16 cellular contexts compared by ENCODE assay signal in genomic region chr12:51961834-51962233, GRCh38. TPM values are rescaled to one million over a fixed set of nuclear protein-coding genes. Genes with fewer than 3 reads are reported as not detected.
DNase-seq lines count a peak whose midpoint lies in the region; ATAC-seq and TF ChIP-seq lines count a peak whose summit lies in the region.
"Had no signal": no experiment of that assay in that cellular context is flagged by ENCODE, and none has a peak within 500 bp of the region (broad histone marks: within the 10 kb centered on the region; RNA-seq: fewer than 3 reads in every experiment).

No MANE protein-coding gene starts in this region.

- CTCF ChIA-PET in HEK293 (lab: Yijun Ruan, JAX), result interaction anchor here (0.6 to 3.7 kb wide), 13 partner anchors 9 to 161 kb away, joined by 3 to 49 read pairs (median 4); no protein-coding TSS in a partner anchor
- CTCF ChIA-PET in Panc1 (lab: Charles Lee), result interaction anchor here (1.0 kb wide), 1 partner anchor 9 kb away, joined by 7 read pairs; no protein-coding TSS in a partner anchor

- intact Hi-C loops in Panc1 (cut with micrococcal nuclease; ENCODE audit: unreplicated experiment), result no loop called here
- intact Hi-C loops in stomach (cut with DNase I; ENCODE audit: low total_unique reads), result no loop called here

- POLR2A ChIA-PET in HEK293 (lab: Yijun Ruan, JAX) (no interaction called here), Panc1 (lab: Charles Lee) (interaction anchor here (0.8 kb wide), 1 partner anchor 40 kb away, joined by 3 read pairs; no protein-coding TSS in a partner anchor)

- in situ Hi-C loops in Panc1 (cut with HindIII; ENCODE audit: low pct_unique_long_range_greater_than_20kb, low sequenced_read_pairs), result no loop called here

- no peak for TF ChIP-seq EP300 in stomach (IDR thresholded peaks at IDR 0.05)

- no peaks in the 10 kb centered on the region for H3K9me3 ChIP-seq in HEK293 (ENCODE audit: control insufficient read depth, insufficient read depth, low read depth, low read length)
- H3K9me3 ChIP-seq in Panc1 (ENCODE audit: control insufficient read depth, insufficient read depth, low read depth, low read length), result no peaks in the 10 kb centered on the region
- H3K9me3 ChIP-seq in stomach, result no peaks in the 10 kb centered on the region

- TF ChIP-seq CTCF in HEK293 (tag by site-specific recombination; IDR thresholded peaks at IDR 0.05) (no peak), Panc1 (IDR thresholded peaks at IDR 0.05) (no peak), stomach (IDR thresholded peaks at IDR 0.05) (no peak)

- H3K27ac ChIP-seq in HEK293 (ENCODE audit: extremely low read depth, low read depth, low read length) (no peak overlapping the region), Panc1 (ENCODE audit: low read length) (no peak overlapping the region; the same call in 1 of the 2 replicates), stomach (peak overlapping the region; percentile 0 to 65 (median 15))
- H3K27ac ChIP-seq: WERI-Rb-1 had no signal

- H3K36me3 ChIP-seq in HEK293 (ENCODE audit: control insufficient read depth in 2 of 2, insufficient read depth in 1 of 2, low read length in 2 of 2) (peaks cover 16 to 24% of the 10 kb centered on the region in 2 experiments), Panc1 (ENCODE audit: control insufficient read depth, insufficient read depth, low read length) (no peaks in the 10 kb centered on the region), stomach (peaks cover 0 to 13% (median 9%) of the 10 kb centered on the region in 4 donors)

- H3K4me1 ChIP-seq in HEK293 (ENCODE audit: control insufficient read depth, insufficient read depth, low read length), result peaks cover 3% of the 10 kb centered on the region; the same call in 1 of the 2 replicates
- peaks cover 25% of the 10 kb centered on the region for H3K4me1 ChIP-seq in Panc1 (ENCODE audit: control insufficient read depth, insufficient read depth, low read length)
- peaks cover 31 to 61% (median 53%) of the 10 kb centered on the region in 4 donors for H3K4me1 ChIP-seq in stomach

- H3K27me3 ChIP-seq in Panc1 (ENCODE audit: control insufficient read depth, insufficient read depth, low read length) (no peaks in the 10 kb centered on the region), stomach (no peaks in the 10 kb centered on the region)

- no peak overlapping the region for H3K4me3 ChIP-seq in HEK293 (ENCODE audit: low read depth, low read length)
- H3K4me3 ChIP-seq in Panc1 (ENCODE audit: low read depth in 2 of 2, low read length in 2 of 2), result no peak overlapping the region
- no peak overlapping the region for H3K4me3 ChIP-seq in stomach
- H3K4me3 ChIP-seq: lung had no signal

- DNase-seq in Panc1 (ENCODE audit: low read depth, low spot score) (no peak), foreskin melanocyte (peak; percentile 21), stomach (no peak), DMS 273 (lab: John Stamatoyannopoulos, UW; ENCODE audit: unreplicated experiment) (no peak), COR-L47 (lab: John Stamatoyannopoulos, UW) (no peak)
- DNase-seq: activated CD8-positive, alpha-beta memory T cell treated with anti-CD3 and anti-CD28 coated beads, Interleukin-2, amount 10 ng/mL, durations not matched to agents 7 days and 5 days; CD8-positive, alpha-beta memory T cell; cerebellar nuclear complex; erythroblast; NCI-H2107; stimulated activated naive B cell treated with anti-CD40 and anti-IgM and Interleukin-4, amounts not matched to agents 10 μg/mL and 1 μg/mL and 100 μg/mL, for 72 hours; WERI-Rb-1 had no signal

- no peak for TF ChIP-seq POLR2A in stomach (IDR thresholded peaks at IDR 0.05)

- WGBS in stomach, 5 donors, result 0 to 14% (median 8%) methylated on average over 1 of the region's 1 CpG

- no TSS peak for BruUV-seq in Panc1 (replicated peaks; lab: Mats Ljungman, UMichigan)

- peak; percentile 77 for ATAC-seq in Panc1
- ATAC-seq in GM18517 (IDR thresholded peaks at IDR 0.05; ENCODE audit: unreplicated experiment), result no peak
- ATAC-seq: activated CD8-positive, alpha-beta memory T cell treated with anti-CD3 and anti-CD28 coated beads, Interleukin-2, amount 10 ng/mL, durations not matched to agents 7 days and 5 days; SK-N-SH treated with all-trans-retinoic acid at 6 μM for 48 hours; stimulated activated naive B cell treated with anti-CD40 and anti-IgM and Interleukin-4, amounts not matched to agents 10 μg/mL and 1 μg/mL and 100 μg/mL, for 72 hours had no signal

TF ChIP-seq in HEK293, 187 proteins besides CTCF, POLR2A, EP300 and RAD21:
- TF ChIP-seq ZNF777 (tag by site-specific recombination; IDR thresholded peaks at IDR 0.05; ENCODE audit: borderline replicate concordance) (no peak), PRDM1 (tag by site-specific recombination; IDR thresholded peaks at IDR 0.05) (peak; percentile 38; the same call in 1 of the 2 replicates)

RNA-seq across cellular contexts. Expression of gene ACVR1B, which starts 10.3 kb away (rescaled TPM):
- total RNA-seq in Panc1 (2021; ENCODE audit: unreplicated experiment) (23.0 TPM), stomach (10 to 100 TPM; 23.9 to 53.1 (median 31.3) TPM)
- polyA plus RNA-seq in Panc1 (2012; ENCODE audit: insufficient read length), result 20.1 TPM
- 1 to 10 TPM; 8.3 to 9.5 (median 9.1) TPM for polyA plus RNA-seq in stomach

RNA-seq across cellular contexts. Expression of gene TAMALIN, which starts 44.9 kb away (rescaled TPM):
- total RNA-seq in Panc1 (2021; ENCODE audit: unreplicated experiment) (0.82 TPM), stomach (10 to 100 TPM in 2 of 5 donors, 1 to 10 TPM in 2, not detected in 1; 2.7 to 61.3 (median 16.6) TPM)
- polyA plus RNA-seq in Panc1 (2012; ENCODE audit: insufficient read length), result 0.59 TPM
- polyA plus RNA-seq in stomach, result 10 to 100 TPM in 2 of 3 donors, 1 to 10 TPM in 1; 6.4 to 17.0 (median 16.3) TPM

RNA-seq across cellular contexts. Expression of gene ACVRL1, which starts 54.5 kb away (rescaled TPM):
- total RNA-seq in Panc1 (2021; ENCODE audit: unreplicated experiment), result 0.36 TPM
- not detected for polyA plus RNA-seq in Panc1 (2012; ENCODE audit: insufficient read length)
- 100 to 1,000 TPM in 2 of 5 donors, 10 to 100 TPM in 3; 36.2 to 117 (median 62.4) TPM for total RNA-seq in stomach
- polyA plus RNA-seq in stomach, result 10 to 100 TPM; 11.0 to 20.8 (median 13.3) TPM
- total RNA-seq: activated CD8-positive, alpha-beta memory T cell treated with anti-CD3 and anti-CD28 coated beads, Interleukin-2, amount 10 ng/mL, durations not matched to agents 7 days and 5 days had no signal
- polyA plus RNA-seq: CD8-positive, alpha-beta memory T cell had no signal

Comparison
In these comparisons a context has a peak if more than half of its experiments do, and no peak if none do; other contexts are left out.
1. H3K27ac ChIP-seq: peak in stomach (5 of 5); none in HEK293 (single experiment) and Panc1 (single experiment).
2. RNA of gene ACVRL1, which starts 54.5 kb away (total RNA-seq): 36.2 to 117 TPM in stomach; 0.36 TPM in Panc1 (single experiment); every median in the first group is over 10 times any median in the second.